In the genomic region with DNA sequence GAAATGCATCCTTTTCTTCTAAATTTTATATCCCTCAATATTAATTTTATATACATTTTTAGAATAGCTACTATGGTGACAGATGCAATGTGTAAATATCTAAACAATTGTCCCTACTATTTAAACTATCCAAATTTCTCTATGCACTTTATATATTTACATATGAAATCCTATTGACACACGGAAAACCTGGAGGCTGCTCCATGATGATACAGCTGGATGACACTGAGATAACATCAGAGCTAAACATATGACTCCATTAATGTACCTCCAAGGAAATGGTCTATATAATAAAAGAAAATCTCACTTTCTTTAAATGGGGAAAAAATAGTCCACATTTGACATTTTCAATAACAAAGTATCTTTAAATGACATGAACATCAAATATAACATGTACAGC, we compare ENCODE assay signal across 23 cellular contexts.
"Had no signal": no experiment of that assay in that cellular context is flagged by ENCODE, and none has a peak within 500 bp of the region (broad histone marks: within the 10 kb centered on the region; RNA-seq: fewer than 3 reads in every experiment).

No MANE protein-coding gene starts in this region.

- H3K36me3 ChIP-seq: uterus had no signal

- H3K4me3 ChIP-seq: stomach, suprapubic skin, testis, thoracic aorta, thyroid gland, tibial artery, tibial nerve, transverse colon, upper lobe of left lung, upper lobe of right lung, uterus, vagina had no signal

- H3K27me3 ChIP-seq: stomach, suprapubic skin, testis, thyroid gland, tibial artery, tibial nerve, transverse colon, upper lobe of left lung, upper lobe of right lung, uterus, vagina had no signal

- H3K4me1 ChIP-seq: stomach, suprapubic skin, testis, thyroid gland, tibial artery, tibial nerve, transverse colon, upper lobe of left lung, upper lobe of right lung, uterus, vagina had no signal

- H3K27ac ChIP-seq: stomach, suprapubic skin, testis, thoracic aorta, thyroid gland, tibial artery, tibial nerve, transverse colon, upper lobe of left lung, upper lobe of right lung, uterus, vagina had no signal

- H3K9me3 ChIP-seq: stomach, suprapubic skin, testis, thoracic aorta, thyroid gland, tibial artery, tibial nerve, transverse colon, upper lobe of left lung, upper lobe of right lung, uterus, vagina had no signal

- DNase-seq: stimulated activated CD4-positive, alpha-beta T cell treated with anti-CD3 and anti-CD28 coated beads, Interleukin-2, amount 100 ng/mL, for 48 hours; stimulated activated CD4-positive, alpha-beta T cell treated with anti-CD3 and anti-CD28 coated beads, Interleukin-4, amount 100 ng/mL, for 1 hour; stimulated activated CD4-positive, alpha-beta T cell treated with anti-CD3 and anti-CD28 coated beads, Interleukin-4, amount 100 ng/mL, for 24 hours; stimulated activated CD4-positive, alpha-beta T cell treated with anti-CD3 and anti-CD28 coated beads, Interleukin-4, amount 100 ng/mL, for 4 hours; stimulated activated CD8-positive, alpha-beta memory T cell treated with anti-CD3 and anti-CD28 coated beads, Interleukin-4, amount 100 ng/mL, for 48 hours; stimulated activated naive B cell treated with anti-CD40 and anti-IgM and Interleukin-4, amounts not matched to agents 10 μg/mL and 1 μg/mL and 100 μg/mL, for 72 hours; stimulated activated naive CD4-positive, alpha-beta T cell; stimulated activated naive CD4-positive, alpha-beta T cell treated with Interleukin-2 at 50 U/mL for 16 hours; stimulated activated naive CD8-positive, alpha-beta T cell treated with anti-CD3 and anti-CD28 coated beads, Interleukin-15, amount 100 ng/mL, for 72 hours; stimulated activated naive CD8-positive, alpha-beta T cell treated with anti-CD3 and anti-CD28 coated beads, Interleukin-15, Interleukin-2, amounts not matched to agents 100 U/mL and 50 U/mL, for 24 hours; stomach; substantia nigra; testis; thyroid gland; tibial artery; transverse colon; upper lobe of left lung; upper lobe of right lung; uterus had no signal
